In the genomic region with DNA sequence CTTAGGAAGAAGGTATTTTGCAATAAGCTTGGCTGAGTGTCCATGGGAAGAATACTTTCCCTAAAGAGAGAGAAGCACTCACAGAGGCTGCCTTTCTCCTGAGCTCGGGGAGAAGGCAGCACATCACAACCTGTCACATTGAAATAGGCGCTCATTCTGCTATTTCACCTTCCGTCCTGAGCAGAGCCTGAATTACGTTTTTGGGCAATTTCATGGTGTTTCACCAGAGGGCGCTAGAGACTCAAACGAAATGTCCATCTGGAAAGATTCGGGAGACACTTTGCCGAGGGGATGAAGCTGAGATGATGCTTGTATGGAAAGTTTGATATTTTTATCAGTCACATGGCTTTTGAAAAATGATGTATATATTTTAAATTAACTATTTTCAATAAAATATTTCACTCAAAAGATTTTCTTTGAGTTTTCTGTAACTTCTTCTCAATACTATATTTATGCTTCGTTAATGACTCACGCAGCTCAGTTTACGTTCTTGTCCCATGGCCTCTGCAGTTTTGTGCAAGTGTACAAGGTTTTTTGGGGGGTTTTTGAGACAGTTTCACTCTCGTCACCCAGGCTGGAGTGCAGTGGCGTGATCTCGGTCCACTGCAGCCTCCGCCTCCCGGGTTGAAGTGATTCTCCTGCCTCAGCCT, we compare ENCODE assay signal across 8 cellular contexts. TPM values are rescaled to one million over a fixed set of nuclear protein-coding genes. Genes with fewer than 3 reads are reported as not detected.
DNase-seq lines count a peak whose midpoint lies in the region; ATAC-seq and TF ChIP-seq lines count a peak whose summit lies in the region.

No MANE protein-coding gene starts in this region.

- no peaks in the 10 kb centered on the region for H4K20me1 ChIP-seq in osteoblast (ENCODE audit: insufficient read depth, low read length)

- H3K27ac ChIP-seq in gastroesophageal sphincter, result no peak overlapping the region
- no peak overlapping the region for H3K27ac ChIP-seq in osteoblast (ENCODE audit: low read depth, low read length)

- H3K79me2 ChIP-seq in osteoblast (ENCODE audit: insufficient read depth, low read length), result no peaks in the 10 kb centered on the region

- H3K4me3 ChIP-seq in gastroesophageal sphincter, result no peak overlapping the region
- no peak overlapping the region for H3K4me3 ChIP-seq in osteoblast (ENCODE audit: insufficient read depth, low read length)

- no peak overlapping the region for H3K4me2 ChIP-seq in osteoblast (ENCODE audit: insufficient read depth, low read length)

- H3K36me3 ChIP-seq in gastroesophageal sphincter (peaks cover 0 to 33% of the 10 kb centered on the region in 2 donors), osteoblast (ENCODE audit: insufficient read depth, low read length) (no peaks in the 10 kb centered on the region)

- no peak for ATAC-seq in gastroesophageal sphincter
- ATAC-seq in HG03439 (IDR thresholded peaks at IDR 0.05; ENCODE audit: unreplicated experiment), result no peak

- no peak for TF ChIP-seq EP300 in gastroesophageal sphincter (IDR thresholded peaks at IDR 0.05)

- DNase-seq in Ammon's horn (ENCODE audit: low spot score), result peak; percentile 57
- peak; percentile 76 for DNase-seq in NCI-H345 (lab: John Stamatoyannopoulos, UW)
- DNase-seq in activated T-cell treated with anti-CD3 and anti-CD28 coated beads, Interleukin-2, amount 50 U/mL, for 48 hours, result peak; percentile 62
- DNase-seq in osteoblast (ENCODE audit: insufficient read length, low spot score, missing footprints), result peak; percentile 88
- no peak for DNase-seq in cortex of kidney (lab: John Stamatoyannopoulos, UW)

- H3K9me3 ChIP-seq in gastroesophageal sphincter (no peaks in the 10 kb centered on the region), osteoblast (ENCODE audit: low read depth, low read length) (no peaks in the 10 kb centered on the region)

- 53 to 59% methylated on average over 13 to 16 of the region's 16 CpGs for WGBS in gastroesophageal sphincter (ENCODE audit: low coverage in 1 of 2), 2 donors

- H2AFZ ChIP-seq in osteoblast (ENCODE audit: low read length), result no peak overlapping the region

- peak; percentile 69 for TF ChIP-seq CTCF in GM12874 (IDR thresholded peaks at IDR 0.05; ENCODE audit: insufficient read depth, low read depth, low read length)
- TF ChIP-seq CTCF in gastroesophageal sphincter (IDR thresholded peaks at IDR 0.05), result peak; percentile 66 to 80 (median 70)
- TF ChIP-seq CTCF in osteoblast (IDR thresholded peaks at IDR 0.05; ENCODE audit: extremely low read depth, low read depth, low read length), result peak; percentile 84

- H3K27me3 ChIP-seq in gastroesophageal sphincter (peaks cover 8% of the 10 kb centered on the region), osteoblast (ENCODE audit: insufficient read depth, low read length) (no peaks in the 10 kb centered on the region)

- TF ChIP-seq POLR2A in gastroesophageal sphincter (IDR thresholded peaks at IDR 0.05), result no peak

- H3K4me1 ChIP-seq in gastroesophageal sphincter (no peaks in the 10 kb centered on the region), osteoblast (ENCODE audit: insufficient read depth, low read length) (no peaks in the 10 kb centered on the region)

RNA-seq across cellular contexts. Expression of a gene that starts 17.4 kb away (rescaled TPM):
- total RNA-seq in gastroesophageal sphincter (1 to 10 TPM in 2 of 4 donors, under 1 TPM in 1, not detected in 1; 0.54 to 1.6 (median 1.4) TPM), osteoblast (0.29 and 0.36 TPM in 2 replicates)

RNA-seq across cellular contexts. Expression of a gene that starts 40.9 kb away (rescaled TPM):
- total RNA-seq in gastroesophageal sphincter, result 1 to 10 TPM; 3.0 to 7.0 (median 5.5) TPM
- total RNA-seq in osteoblast, result 9.0 and 10.6 TPM in 2 replicates

RNA-seq across cellular contexts. Expression of a gene that starts 53.2 kb away (rescaled TPM):
- 10 to 100 TPM; 39.3 to 87.9 (median 44.3) TPM for total RNA-seq in gastroesophageal sphincter
- 62.8 and 75.3 TPM in 2 replicates for total RNA-seq in osteoblast
